Comparison of ENCODE assay signal across 8 cellular contexts in the genomic region with DNA sequence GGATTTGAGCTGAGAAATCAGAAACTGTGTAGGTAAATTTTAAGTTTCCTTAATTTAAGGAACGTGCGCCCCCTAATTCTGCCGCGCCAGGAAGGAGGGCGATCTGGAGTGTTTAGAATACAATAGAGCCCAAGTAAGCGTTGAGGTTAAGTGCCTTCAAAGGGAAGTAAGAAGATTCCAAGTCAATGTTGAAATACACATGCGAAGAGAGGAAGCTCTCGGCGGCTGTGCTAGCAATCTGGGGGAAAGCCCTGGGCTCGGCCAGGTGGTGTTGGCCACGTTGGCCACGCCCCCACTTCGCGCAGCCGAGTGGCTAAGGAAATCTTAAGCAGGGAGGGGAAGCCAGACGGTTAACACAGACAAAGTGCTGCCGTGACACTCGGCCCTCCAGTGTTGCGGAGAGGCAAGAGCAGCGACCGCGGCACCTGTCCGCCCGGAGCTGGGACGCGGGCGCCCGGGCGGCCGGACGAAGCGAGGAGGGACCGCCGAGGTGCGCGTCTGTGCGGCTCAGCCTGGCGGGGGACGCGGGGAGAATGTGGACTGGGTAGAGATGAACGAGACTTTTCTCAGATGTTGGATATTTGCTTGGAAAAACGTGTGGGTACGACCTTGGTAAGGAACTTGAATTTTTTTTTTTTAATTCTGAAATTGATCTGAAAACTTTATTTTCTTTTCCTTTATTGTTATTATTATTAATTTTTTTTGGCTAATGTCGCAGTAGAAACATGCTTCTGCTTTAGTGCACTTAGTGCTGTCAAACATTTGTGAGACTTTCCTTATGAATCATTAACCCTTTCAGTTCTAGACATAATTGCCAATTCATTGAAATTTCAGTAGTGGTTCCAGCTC. TPM values are rescaled to one million over a fixed set of nuclear protein-coding genes. Genes with fewer than 3 reads are reported as not detected.
DNase-seq lines count a peak whose midpoint lies in the region; ATAC-seq, FAIRE-seq and TF ChIP-seq lines count a peak whose summit lies in the region.

A gene (plus strand): TSS at position 353 of the 849 bp plus-strand sequence. CDS start 218 bp downstream, at position 571.

- H3K9me3 ChIP-seq in SK-N-MC (ENCODE audit: low read depth, low read length) = no peaks in the 10 kb centered on the region
- H3K9me3 ChIP-seq in upper lobe of right lung = no peaks in the 10 kb centered on the region

- no peaks in the 10 kb centered on the region for H3K36me3 Mint-ChIP-seq in activated naive CD4-positive, alpha-beta T cell treated with anti-CD3 and anti-CD28 coated beads for 36 hours (ENCODE audit: low read depth)

- FAIRE-seq in H54 (lab: Jason Lieb, UNC) = no peak

- H3K27me3 ChIP-seq in upper lobe of right lung = peaks cover 8% of the 10 kb centered on the region

- H3K27ac Mint-ChIP-seq in activated naive CD4-positive, alpha-beta T cell treated with anti-CD3 and anti-CD28 coated beads for 36 hours = peak within 1 kb of the TSS; percentile 6

- H3K27ac ChIP-seq in SK-N-MC (no peak within 1 kb of the TSS), upper lobe of right lung (peak within 1 kb of the TSS; percentile 61)

- peaks cover 15% of the 10 kb centered on the region for H3K4me1 ChIP-seq in upper lobe of right lung

- H3K36me3 ChIP-seq in SK-N-MC (ENCODE audit: insufficient read depth, low read length) = no peaks in the 10 kb centered on the region
- H3K36me3 ChIP-seq in upper lobe of right lung = no peaks in the 10 kb centered on the region

- H3K4me3 Mint-ChIP-seq in activated naive CD4-positive, alpha-beta T cell treated with anti-CD3 and anti-CD28 coated beads for 36 hours = peak within 1 kb of the TSS; percentile 75

- ATAC-seq in Right ventricle myocardium inferior (peak; percentile 69), upper lobe of right lung (peak; percentile 97)

- H3K9ac ChIP-seq in SK-N-MC (ENCODE audit: insufficient read length) = peak within 1 kb of the TSS; percentile 45

- peaks cover 51% of the 10 kb centered on the region for H3K4me1 Mint-ChIP-seq in activated naive CD4-positive, alpha-beta T cell treated with anti-CD3 and anti-CD28 coated beads for 36 hours (ENCODE audit: low read depth)

- peak; percentile 51 for TF ChIP-seq CTCF in LNCaP clone FGC (IDR thresholded peaks at IDR 0.05; ENCODE audit: control insufficient read depth, extremely low read depth, insufficient read depth)
- peak; percentile 34 for TF ChIP-seq CTCF in upper lobe of right lung (IDR thresholded peaks at IDR 0.05)

- intact Hi-C loops in activated naive CD4-positive, alpha-beta T cell treated with anti-CD3 and anti-CD28 coated beads for 36 hours (cut with micrococcal nuclease) = loop anchor here (1.0 to 2.0 kb wide), 8 partner anchors 12 to 602 kb away; no protein-coding TSS in a partner anchor
- intact Hi-C loops in Right ventricle myocardium inferior (cut with DNase I) (loop anchor here (5.0 to 10.0 kb wide), 2 partner anchors 94 to 351 kb away; no protein-coding TSS in a partner anchor), upper lobe of right lung (cut with DNase I) (no loop called here)

- no peaks in the 10 kb centered on the region for H3K9me3 Mint-ChIP-seq in activated naive CD4-positive, alpha-beta T cell treated with anti-CD3 and anti-CD28 coated beads for 36 hours

- H3K27me3 Mint-ChIP-seq in activated naive CD4-positive, alpha-beta T cell treated with anti-CD3 and anti-CD28 coated beads for 36 hours (ENCODE audit: low read depth) = peaks cover 46% of the 10 kb centered on the region

- CTCF ChIA-PET in activated naive CD4-positive, alpha-beta T cell treated with anti-CD3 and anti-CD28 coated beads for 36 hours (lab: Charles Lee) = interaction anchor here (0.6 to 2.7 kb wide), 8 partner anchors 19 to 422 kb away, joined by 3 to 12 read pairs (median 5); no protein-coding TSS in a partner anchor

- 0 out of 2 replicates have a peak, but pooled peaks have one; percentile 35 for TF ChIP-seq POLR2A in H54 (IDR thresholded peaks at IDR 0.05; ENCODE audit: low read depth, low read length)

- DNase-seq in GDM1 (lab: John Stamatoyannopoulos, UW) (peak; percentile 74), H54 (ENCODE audit: insufficient read length, low spot score) (peak; percentile 26), LNCaP clone FGC (ENCODE audit: low read depth) (peak; percentile 68), SK-N-MC (ENCODE audit: low read depth, low spot score) (no peak), Right ventricle myocardium inferior (ENCODE audit: missing footprints) (peak; percentile 94), pons (ENCODE audit: low spot score) (peak; percentile 83), upper lobe of right lung (peak; percentile 95)
- peak; percentile 87 for DNase-seq in activated naive CD4-positive, alpha-beta T cell treated with anti-CD3 and anti-CD28 coated beads for 36 hours

- H3K4me3 ChIP-seq in LNCaP clone FGC (ENCODE audit: low read depth, low read length) (peak within 1 kb of the TSS; percentile 44), SK-N-MC (peak within 1 kb of the TSS; percentile 82), upper lobe of right lung (peak within 1 kb of the TSS; percentile 51)

RNA-seq across cellular contexts. Expression of the gene that starts here (rescaled TPM):
- total RNA-seq in activated naive CD4-positive, alpha-beta T cell treated with anti-CD3 and anti-CD28 coated beads for 36 hours = 1 to 10 TPM; 3.4 to 4.0 TPM
- total RNA-seq in Right ventricle myocardium inferior = 0.87 TPM
- total RNA-seq in upper lobe of right lung = 17.5 TPM

Comparison
In these comparisons a context has a peak if more than half of its experiments do, and no peak if none do; other contexts are left out.
1. Peak in DNase-seq and ATAC-seq in Right ventricle myocardium inferior; RNA of the gene not detected or under 1 TPM.